Comparison of ENCODE assay signal across 8 cellular contexts in the genomic region with DNA sequence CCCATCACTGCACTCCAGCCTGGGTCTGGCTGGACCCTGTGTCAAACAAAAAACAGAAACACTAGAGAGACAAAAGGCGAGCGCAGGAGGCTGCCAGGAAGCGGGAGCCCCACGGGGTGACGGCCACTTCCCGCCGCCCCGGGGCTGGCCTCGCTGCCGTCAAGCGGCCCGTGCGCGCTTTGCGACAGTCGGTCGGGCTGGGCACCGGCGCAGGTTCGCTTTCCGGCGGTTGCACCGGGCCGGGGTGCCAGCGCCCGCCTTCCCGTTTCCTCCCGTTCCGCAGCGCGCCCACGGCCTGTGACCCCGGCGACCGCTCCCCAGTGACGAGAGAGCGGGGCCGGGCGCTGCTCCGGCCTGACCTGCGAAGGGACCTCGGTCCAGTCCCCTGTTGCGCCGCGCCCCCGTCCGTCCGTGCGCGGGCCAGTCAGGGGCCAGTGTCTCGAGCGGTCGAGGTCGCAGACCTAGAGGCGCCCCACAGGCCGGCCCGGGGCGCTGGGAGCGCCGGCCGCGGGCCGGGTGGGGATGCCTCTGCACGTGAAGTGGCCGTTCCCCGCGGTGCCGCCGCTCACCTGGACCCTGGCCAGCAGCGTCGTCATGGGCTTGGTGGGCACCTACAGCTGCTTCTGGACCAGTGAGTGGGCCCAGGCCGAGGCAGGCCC. TPM values are rescaled to one million over a fixed set of nuclear protein-coding genes. Genes with fewer than 3 reads are reported as not detected.
DNase-seq lines count a peak whose midpoint lies in the region; ATAC-seq and TF ChIP-seq lines count a peak whose summit lies in the region.

Gene TAFAZZIN (plus strand): TSS at position 218 of the 659 bp plus-strand sequence. CDS start 305 bp downstream, at position 523.

- H3K27ac ChIP-seq in mesodermal cell (ENCODE audit: low read depth, low read length, severe bottlenecking), result peak within 1 kb of the TSS; percentile 16

- DNase-seq in NK-92 treated with Interleukin-12 subunit alpha and Interleukin-12 subunit beta, amount 100 ng/mL, for 24 hours (lab: John Stamatoyannopoulos, UW), result peak; percentile 43
- DNase-seq in NK-92 (lab: John Stamatoyannopoulos, UW; ENCODE audit: unreplicated experiment) (no peak), NOMO-1 treated with DMSO at 0.1 percent for 48 hours (lab: John Stamatoyannopoulos, UW; ENCODE audit: unreplicated experiment) (peak; percentile 54), endothelial cell (ENCODE audit: low spot score) (peak; percentile 71)
- peak; percentile 84 for DNase-seq in activated CD8-positive, alpha-beta memory T cell treated with anti-CD3 and anti-CD28 coated beads, Interleukin-2, amount 50 U/mL, for 48 hours
- peak; percentile 60 for DNase-seq in stimulated activated CD8-positive, alpha-beta memory T cell treated with anti-CD3 and anti-CD28 coated beads, Interleukin-4, amount 100 ng/mL, for 24 hours (ENCODE audit: low read depth)

- no peaks in the 10 kb centered on the region for H3K9me3 ChIP-seq in mesodermal cell (ENCODE audit: control insufficient read depth, low read length)

- H3K27ac Mint-ChIP-seq in endothelial cell (ENCODE audit: unreplicated experiment), result peak within 1 kb of the TSS; percentile 86

- no peak for TF ChIP-seq CTCF in endothelial cell (IDR thresholded peaks at IDR 0.05; ENCODE audit: unreplicated experiment)

- H3K4me1 ChIP-seq in mesodermal cell (ENCODE audit: control insufficient read depth, insufficient read depth, low read length, poor library complexity, severe bottlenecking), result peaks cover 8% of the 10 kb centered on the region

- H3K4me3 Mint-ChIP-seq in endothelial cell (ENCODE audit: unreplicated experiment), result peak within 1 kb of the TSS; percentile 93

- peaks cover 14% of the 10 kb centered on the region for H3K4me1 Mint-ChIP-seq in endothelial cell (ENCODE audit: unreplicated experiment)

- H3K36me3 ChIP-seq in mesodermal cell (ENCODE audit: control insufficient read depth, insufficient read depth, low read length), result peaks cover 6% of the 10 kb centered on the region

- no peaks in the 10 kb centered on the region for H3K9me3 Mint-ChIP-seq in endothelial cell (ENCODE audit: unreplicated experiment)

- WGBS in mesodermal cell (ENCODE audit: insufficient coverage in 2 of 2), 2 experiments, result 0% methylated on average over 16 to 39 of the region's 72 CpGs

- H3K4me3 ChIP-seq in mesodermal cell (ENCODE audit: extremely low read depth, insufficient read depth, low read length, poor library complexity, severe bottlenecking), result peak within 1 kb of the TSS; percentile 57

- H3K36me3 Mint-ChIP-seq in endothelial cell (ENCODE audit: low read depth, unreplicated experiment), result peaks cover 3% of the 10 kb centered on the region

- peak; percentile 48 for ATAC-seq in HG03196 (IDR thresholded peaks at IDR 0.05; ENCODE audit: unreplicated experiment)

- peaks cover 5% of the 10 kb centered on the region for H3K27me3 Mint-ChIP-seq in endothelial cell (ENCODE audit: unreplicated experiment)

RNA-seq across cellular contexts. Expression of gene TAFAZZIN, which starts in this region (rescaled TPM):
- total RNA-seq in endothelial cell (ENCODE audit: unreplicated experiment), result 56.4 TPM
- polyA plus RNA-seq in mesodermal cell (2013, experiment 1 of 2), result 38.4 TPM
- polyA plus RNA-seq in mesodermal cell (2013, experiment 2 of 2), result 28.4 TPM
